ENCODE assay signal across 7 cellular contexts in genomic region chrX:41720125-41720780, GRCh38. TPM values are rescaled to one million over a fixed set of nuclear protein-coding genes. Genes with fewer than 3 reads are reported as not detected.
DNase-seq lines count a peak whose midpoint lies in the region; ATAC-seq and TF ChIP-seq lines count a peak whose summit lies in the region.

No MANE protein-coding gene starts in this region.

- 33 to 52% (median 41%) methylated on average over 3 of the region's 3 CpGs for WGBS in spleen, 5 donors

- H3K36me3 Mint-ChIP-seq in activated T-cell treated with anti-CD3 and anti-CD28 coated beads, Interleukin-2, amount 50 U/mL, for 24 hours (ENCODE audit: low read depth), result peaks cover 46% of the 10 kb centered on the region

- peaks cover 0 to 35% (median 11%) of the 10 kb centered on the region in 8 donors for H3K9me3 ChIP-seq in spleen

- H3K27ac Mint-ChIP-seq in activated T-cell treated with anti-CD3 and anti-CD28 coated beads, Interleukin-2, amount 50 U/mL, for 24 hours, result peak overlapping the region; percentile 8

- H3K27me3 Mint-ChIP-seq in activated T-cell treated with anti-CD3 and anti-CD28 coated beads, Interleukin-2, amount 50 U/mL, for 24 hours, result peaks cover 29% of the 10 kb centered on the region

- ATAC-seq in GM19467 (IDR thresholded peaks at IDR 0.05; ENCODE audit: unreplicated experiment) (peak; percentile 84), HG03159 (IDR thresholded peaks at IDR 0.05; ENCODE audit: unreplicated experiment) (peak; percentile 88)

- H3K4me3 ChIP-seq in spleen, result no peak overlapping the region

- peaks cover 0 to 7% (median 0%) of the 10 kb centered on the region in 7 donors for H3K27me3 ChIP-seq in spleen (replicated peaks in 1 of 7)

- no peak for TF ChIP-seq POLR2A in spleen (IDR thresholded peaks at IDR 0.05)

- peak overlapping the region in 4 of 8 donors; percentile 12 to 75 (median 54) for H3K27ac ChIP-seq in spleen

- no peak for TF ChIP-seq CTCF in spleen (IDR thresholded peaks at IDR 0.05 in 8 of 11, conservative IDR thresholded peaks at IDR 0.05 in 3 of 11)

- H3K36me3 ChIP-seq in spleen, result no peaks in the 10 kb centered on the region

- H3K9me3 Mint-ChIP-seq in activated T-cell treated with anti-CD3 and anti-CD28 coated beads, Interleukin-2, amount 50 U/mL, for 24 hours, result peaks cover 23% of the 10 kb centered on the region

- no peak overlapping the region for H3K4me3 Mint-ChIP-seq in activated T-cell treated with anti-CD3 and anti-CD28 coated beads, Interleukin-2, amount 50 U/mL, for 24 hours

- intact Hi-C loops in spleen (cut with DNase I; ENCODE audit: low total_unique reads), result no loop called here

- peak; percentile 49 for DNase-seq in activated T-cell treated with anti-CD3 and anti-CD28 coated beads, Interleukin-2, amount 50 U/mL, for 24 hours
- DNase-seq in spleen, result peak; percentile 86
- DNase-seq in dedifferentiated amniotic fluid mesenchymal stem cell (ENCODE audit: extremely low spot score), result no peak
- DNase-seq in NCI-H748 treated with DMSO at 0.1 percent for 48 hours (lab: John Stamatoyannopoulos, UW), result no peak
- DNase-seq in NCI-H187 (lab: John Stamatoyannopoulos, UW), result no peak

- peaks cover 68% of the 10 kb centered on the region for H3K4me1 Mint-ChIP-seq in activated T-cell treated with anti-CD3 and anti-CD28 coated beads, Interleukin-2, amount 50 U/mL, for 24 hours (ENCODE audit: low read depth)

- peaks cover 0 to 70% (median 34%) of the 10 kb centered on the region in 6 donors for H3K4me1 ChIP-seq in spleen

RNA-seq across cellular contexts. Expression of gene GPR82, which starts 3.7 kb away (rescaled TPM):
- 1 to 10 TPM in 1 of 7 donors, under 1 TPM in 6; 0.33 to 1.7 (median 0.51) TPM for total RNA-seq in spleen
- polyA plus RNA-seq in spleen, result under 1 TPM; 0.26 to 0.49 (median 0.26) TPM

RNA-seq across cellular contexts. Expression of gene GPR34, which starts 31.5 kb away (rescaled TPM):
- total RNA-seq in spleen, result 10 to 100 TPM in 6 of 7 donors, 1 to 10 TPM in 1; 7.4 to 45.1 (median 23.7) TPM
- 10 to 100 TPM in 1 of 3 donors, 1 to 10 TPM in 2; 5.5 to 10.1 (median 6.2) TPM for polyA plus RNA-seq in spleen

Comparison
In these comparisons a context has a peak if more than half of its experiments do, and no peak if none do; other contexts are left out.
1. DNase-seq: peak in activated T-cell treated with anti-CD3 and anti-CD28 coated beads, Interleukin-2, amount 50 U/mL, for 24 hours (single experiment) and spleen (single experiment); none in dedifferentiated amniotic fluid mesenchymal stem cell (single experiment), NCI-H748 treated with DMSO at 0.1 percent for 48 hours (single experiment) and NCI-H187 (0 of 2).